Comparison of ENCODE assay signal across 18 cellular contexts in genomic region chr21:31398574-31398973, GRCh38. TPM values are rescaled to one million over a fixed set of nuclear protein-coding genes. Genes with fewer than 3 reads are reported as not detected.
A peak's percentile ranks its signal among the peaks of the same experiment; 100 is the strongest.
DNase-seq lines count a peak whose midpoint lies in the region; ATAC-seq and TF ChIP-seq lines count a peak whose summit lies in the region.
"Had no signal": no experiment of that assay in that cellular context is flagged by ENCODE, and none has a peak within 500 bp of the region (broad histone marks: within the 10 kb centered on the region; RNA-seq: fewer than 3 reads in every experiment).

No MANE protein-coding gene starts in this region.

- H3K4me3 ChIP-seq in MM.1S (ENCODE audit: low read length) (no peak overlapping the region), spleen (no peak overlapping the region)
- H3K4me3 ChIP-seq: GM23338 had no signal

- TF ChIP-seq CTCF in MM.1S (IDR thresholded peaks at IDR 0.05; ENCODE audit: low read length) = no peak
- TF ChIP-seq CTCF in spleen (IDR thresholded peaks at IDR 0.05 in 8 of 11, conservative IDR thresholded peaks at IDR 0.05 in 3 of 11) = no peak
- no peak for TF ChIP-seq CTCF in type B pancreatic cell (conservative IDR thresholded peaks at IDR 0.05)

- H3K4me1 Mint-ChIP-seq in activated T-cell treated with anti-CD3 and anti-CD28 coated beads, Interleukin-2, amount 50 U/mL, for 4 hours (ENCODE audit: low read depth) = peaks cover 40% of the 10 kb centered on the region
- peaks cover 58% of the 10 kb centered on the region for H3K4me1 Mint-ChIP-seq in activated CD8-positive, alpha-beta T cell treated with anti-CD3 and anti-CD28 coated beads, Interleukin-2, amount 10 ng/mL, durations not matched to agents 7 days and 5 days (ENCODE audit: low read depth)
- peaks cover 35 to 70% (median 58%) of the 10 kb centered on the region in 4 donors for H3K4me1 Mint-ChIP-seq in naive thymus-derived CD8-positive, alpha-beta T cell
- peaks cover 43% of the 10 kb centered on the region for H3K4me1 Mint-ChIP-seq in type B pancreatic cell (ENCODE audit: unreplicated experiment)
- H3K4me1 Mint-ChIP-seq: IgD-negative memory B cell had no signal

- peaks cover 44% of the 10 kb centered on the region for H3K79me2 ChIP-seq in MM.1S (ENCODE audit: low read length)

- H2AFZ ChIP-seq in MM.1S (ENCODE audit: low read length) = no peak overlapping the region
- H2AFZ ChIP-seq: GM23338 had no signal

- peaks cover 22% of the 10 kb centered on the region for H3F3A ChIP-seq in MM.1S (ENCODE audit: insufficient read depth, low read length)

- no peak for TF ChIP-seq POLR2A in spleen (IDR thresholded peaks at IDR 0.05)

- H3K36me3 ChIP-seq in MM.1S (replicated peaks; ENCODE audit: insufficient read depth, low read length) = no peaks in the 10 kb centered on the region
- H3K36me3 ChIP-seq in spleen = no peaks in the 10 kb centered on the region

- peak overlapping the region; percentile 37; the same call in 1 of the 2 replicates for H3K9ac ChIP-seq in MM.1S (ENCODE audit: low read length)

- peak; percentile 18 to 58 for ATAC-seq in activated T-cell treated with anti-CD3 and anti-CD28 coated beads, Interleukin-2, amount 50 U/mL, for 4 hours
- no peak for ATAC-seq in activated CD8-positive, alpha-beta T cell treated with anti-CD3 and anti-CD28 coated beads, Interleukin-2, amount 10 ng/mL, durations not matched to agents 7 days and 5 days
- ATAC-seq in naive thymus-derived CD8-positive, alpha-beta T cell = no peak
- no peak for ATAC-seq in HG03520 (IDR thresholded peaks at IDR 0.05; ENCODE audit: unreplicated experiment)
- ATAC-seq: PC-3 had no signal

- H3K36me3 Mint-ChIP-seq in activated T-cell treated with anti-CD3 and anti-CD28 coated beads, Interleukin-2, amount 50 U/mL, for 4 hours (ENCODE audit: insufficient read depth) = no peaks in the 10 kb centered on the region
- H3K36me3 Mint-ChIP-seq in activated CD8-positive, alpha-beta T cell treated with anti-CD3 and anti-CD28 coated beads, Interleukin-2, amount 10 ng/mL, durations not matched to agents 7 days and 5 days (ENCODE audit: low read depth) = peaks cover 6% of the 10 kb centered on the region
- no peaks in the 10 kb centered on the region for H3K36me3 Mint-ChIP-seq in naive thymus-derived CD8-positive, alpha-beta T cell
- H3K36me3 Mint-ChIP-seq in type B pancreatic cell = no peaks in the 10 kb centered on the region
- H3K36me3 Mint-ChIP-seq: CD14-positive monocyte, IgD-negative memory B cell, naive B cell had no signal

- H3K9me3 Mint-ChIP-seq in activated T-cell treated with anti-CD3 and anti-CD28 coated beads, Interleukin-2, amount 50 U/mL, for 4 hours = no peaks in the 10 kb centered on the region
- H3K9me3 Mint-ChIP-seq in activated CD8-positive, alpha-beta T cell treated with anti-CD3 and anti-CD28 coated beads, Interleukin-2, amount 10 ng/mL, durations not matched to agents 7 days and 5 days (ENCODE audit: insufficient read depth) = no peaks in the 10 kb centered on the region
- no peaks in the 10 kb centered on the region for H3K9me3 Mint-ChIP-seq in naive thymus-derived CD8-positive, alpha-beta T cell
- no peaks in the 10 kb centered on the region for H3K9me3 Mint-ChIP-seq in type B pancreatic cell
- H3K9me3 Mint-ChIP-seq: GM23338, naive B cell had no signal

- POLR2A ChIA-PET in activated CD8-positive, alpha-beta T cell treated with anti-CD3 and anti-CD28 coated beads, Interleukin-2, amount 10 ng/mL, durations not matched to agents 7 days and 5 days (lab: Charles Lee) = interaction anchor here (0.6 to 1.4 kb wide), 2 partner anchors 46 to 48 kb away, joined by 3 to 4 read pairs; no protein-coding TSS in a partner anchor
- POLR2A ChIA-PET in naive thymus-derived CD8-positive, alpha-beta T cell (lab: Charles Lee) = interaction anchor here (0.6 to 1.3 kb wide), 8 partner anchors 17 to 160 kb away, joined by 3 to 7 read pairs (median 3); no protein-coding TSS in a partner anchor

- H3K27ac ChIP-seq in MM.1S (ENCODE audit: low read length) (peak overlapping the region; percentile 92), spleen (peak overlapping the region in 2 of 8 donors; percentile 9 to 24)

- H3K4me2 ChIP-seq in MM.1S (ENCODE audit: low read depth, low read length) = peak overlapping the region; percentile 44; the same call in 1 of the 2 replicates
- H3K4me2 ChIP-seq: GM23338 had no signal

- no peaks in the 10 kb centered on the region for H4K20me1 ChIP-seq in MM.1S (ENCODE audit: insufficient read depth, low read length)

- no peak for DNase-seq in activated T-cell treated with anti-CD3 and anti-CD28 coated beads, Interleukin-2, amount 50 U/mL, for 4 hours
- no peak for DNase-seq in activated T-cell treated with anti-CD3 and anti-CD28 coated beads, Interleukin-2, amount 50 U/mL, for 1 hour
- peak; percentile 85 for DNase-seq in MM.1S
- no peak for DNase-seq in activated CD8-positive, alpha-beta T cell treated with anti-CD3 and anti-CD28 coated beads, Interleukin-2, amount 10 ng/mL, durations not matched to agents 7 days and 5 days
- DNase-seq in naive thymus-derived CD8-positive, alpha-beta T cell = no peak
- DNase-seq in spleen = no peak
- DNase-seq in type B pancreatic cell (ENCODE audit: extremely low spot score, unreplicated experiment) = no peak
- DNase-seq: activated gamma-delta T cell, DMS53, MV-4-11, naive B cell, NCI-H187 treated with DMSO at 0.1 percent for 48 hours, PC-3, SHP77 treated with DMSO at 0.1 percent for 48 hours had no signal

- H3K9me2 ChIP-seq in MM.1S (replicated peaks; ENCODE audit: insufficient read depth, low read length) = no peaks in the 10 kb centered on the region

- no peak overlapping the region for H3K4me3 Mint-ChIP-seq in activated T-cell treated with anti-CD3 and anti-CD28 coated beads, Interleukin-2, amount 50 U/mL, for 4 hours
- H3K4me3 Mint-ChIP-seq in activated CD8-positive, alpha-beta T cell treated with anti-CD3 and anti-CD28 coated beads, Interleukin-2, amount 10 ng/mL, durations not matched to agents 7 days and 5 days = peak overlapping the region; percentile 37
- peak overlapping the region; percentile 8 to 76 (median 68) for H3K4me3 Mint-ChIP-seq in naive thymus-derived CD8-positive, alpha-beta T cell
- no peak overlapping the region for H3K4me3 Mint-ChIP-seq in type B pancreatic cell
- H3K4me3 Mint-ChIP-seq: CD14-positive monocyte, GM23338, IgD-negative memory B cell, naive B cell had no signal

- H3K27ac Mint-ChIP-seq in activated CD8-positive, alpha-beta T cell treated with anti-CD3 and anti-CD28 coated beads, Interleukin-2, amount 10 ng/mL, durations not matched to agents 7 days and 5 days = peak overlapping the region; percentile 74
- H3K27ac Mint-ChIP-seq in naive thymus-derived CD8-positive, alpha-beta T cell = peak overlapping the region; percentile 0 to 92 (median 76)
- no peak overlapping the region for H3K27ac Mint-ChIP-seq in type B pancreatic cell
- H3K27ac Mint-ChIP-seq: CD14-positive monocyte, GM23338, IgD-negative memory B cell, naive B cell had no signal

- peaks cover 22% of the 10 kb centered on the region for H3K4me1 ChIP-seq in MM.1S (ENCODE audit: low read length)
- peaks cover 0 to 14% (median 0%) of the 10 kb centered on the region in 6 donors for H3K4me1 ChIP-seq in spleen

- H3K27me3 ChIP-seq in MM.1S (replicated peaks; ENCODE audit: insufficient read depth, low read length) = no peaks in the 10 kb centered on the region
- no peaks in the 10 kb centered on the region for H3K27me3 ChIP-seq in spleen (replicated peaks in 1 of 7)

- H3K9me3 ChIP-seq in MM.1S (replicated peaks; ENCODE audit: insufficient read depth, low read length) (no peaks in the 10 kb centered on the region), spleen (no peaks in the 10 kb centered on the region)

- no peaks in the 10 kb centered on the region for H3K27me3 Mint-ChIP-seq in activated T-cell treated with anti-CD3 and anti-CD28 coated beads, Interleukin-2, amount 50 U/mL, for 4 hours (ENCODE audit: low read depth)
- no peaks in the 10 kb centered on the region for H3K27me3 Mint-ChIP-seq in activated CD8-positive, alpha-beta T cell treated with anti-CD3 and anti-CD28 coated beads, Interleukin-2, amount 10 ng/mL, durations not matched to agents 7 days and 5 days (ENCODE audit: low read depth)
- no peaks in the 10 kb centered on the region for H3K27me3 Mint-ChIP-seq in naive thymus-derived CD8-positive, alpha-beta T cell
- no peaks in the 10 kb centered on the region for H3K27me3 Mint-ChIP-seq in type B pancreatic cell
- H3K27me3 Mint-ChIP-seq: naive B cell had no signal

- intact Hi-C loops in spleen (cut with DNase I; ENCODE audit: low total_unique reads) = no loop called here

- CTCF ChIA-PET in activated CD8-positive, alpha-beta T cell treated with anti-CD3 and anti-CD28 coated beads, Interleukin-2, amount 10 ng/mL, durations not matched to agents 7 days and 5 days (lab: Charles Lee) = interaction anchor here (0.7 to 1.6 kb wide), 4 partner anchors 25 to 182 kb away, joined by 3 to 4 read pairs (median 4); no protein-coding TSS in a partner anchor

- WGBS in spleen, 5 donors = 55 to 71% (median 66%) methylated on average over 5 of the region's 5 CpGs

RNA-seq across cellular contexts. Expression of gene TIAM1, which starts 54.5 kb away (rescaled TPM):
- 100 to 1,000 TPM; 103 to 133 (median 132) TPM for total RNA-seq in activated T-cell treated with anti-CD3 and anti-CD28 coated beads, Interleukin-2, amount 50 U/mL, for 4 hours
- 10 to 100 TPM; 41.5 to 46.9 TPM for total RNA-seq in activated CD8-positive, alpha-beta T cell treated with anti-CD3 and anti-CD28 coated beads, Interleukin-2, amount 10 ng/mL, durations not matched to agents 7 days and 5 days
- 1 to 10 TPM; 9.4 to 9.8 TPM for total RNA-seq in naive thymus-derived CD8-positive, alpha-beta T cell
- 1 to 10 TPM; 2.7 to 4.0 (median 3.4) TPM for polyA plus RNA-seq in naive thymus-derived CD8-positive, alpha-beta T cell
- 10 to 100 TPM; 13.3 to 35.0 (median 21.6) TPM for total RNA-seq in spleen
- 1 to 10 TPM; 1.9 to 3.3 (median 2.1) TPM for polyA plus RNA-seq in spleen
- 49.3 and 67.6 TPM in 2 replicates for total RNA-seq in type B pancreatic cell (ENCODE audit: low replicate concordance)

Comparison
In these comparisons a context has a peak if more than half of its experiments do, and no peak if none do; other contexts are left out.
1. ATAC-seq: peak in activated T-cell treated with anti-CD3 and anti-CD28 coated beads, Interleukin-2, amount 50 U/mL, for 4 hours (2 of 2); none in activated CD8-positive, alpha-beta T cell treated with anti-CD3 and anti-CD28 coated beads, Interleukin-2, amount 10 ng/mL, durations not matched to agents 7 days and 5 days (single experiment), naive thymus-derived CD8-positive, alpha-beta T cell (0 of 2) and HG03520 (single experiment).
2. H3K4me3 Mint-ChIP-seq: peak in activated CD8-positive, alpha-beta T cell treated with anti-CD3 and anti-CD28 coated beads, Interleukin-2, amount 10 ng/mL, durations not matched to agents 7 days and 5 days (single experiment) and naive thymus-derived CD8-positive, alpha-beta T cell (10 of 10); none in activated T-cell treated with anti-CD3 and anti-CD28 coated beads, Interleukin-2, amount 50 U/mL, for 4 hours (single experiment) and type B pancreatic cell (single experiment).